In the genomic region with DNA sequence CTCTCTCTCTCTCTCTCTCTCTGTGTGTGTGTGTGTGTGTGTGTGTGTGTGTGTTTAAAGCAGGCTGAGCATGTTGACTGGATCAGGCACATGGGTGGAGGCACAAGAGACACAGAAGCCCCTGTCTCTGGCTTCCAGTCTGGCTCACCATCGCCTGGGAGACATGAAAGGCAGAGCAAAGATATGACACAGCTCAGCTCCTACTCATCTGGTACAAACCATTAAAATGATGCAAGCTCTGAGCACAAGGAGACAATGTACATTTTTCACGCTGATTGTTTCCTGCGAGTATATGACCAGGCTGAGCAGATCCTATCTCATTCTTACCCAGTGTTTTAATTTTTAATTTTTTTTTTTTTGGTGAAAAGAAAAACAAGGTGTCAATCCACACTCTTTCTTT, we compare ENCODE assay signal across 26 cellular contexts. TPM values are rescaled to one million over a fixed set of nuclear protein-coding genes. Genes with fewer than 3 reads are reported as not detected.
"Had no signal": no experiment of that assay in that cellular context is flagged by ENCODE, and none has a peak within 500 bp of the region (broad histone marks: within the 10 kb centered on the region; RNA-seq: fewer than 3 reads in every experiment).

No MANE protein-coding gene starts in this region.

- H3K4me3 Mint-ChIP-seq: naive thymus-derived CD8-positive, alpha-beta T cell; stimulated activated effector memory CD8-positive, alpha-beta T cell treated with anti-CD3 and anti-CD28 coated beads, Interleukin-12 subunit alpha, Interleukin-12 subunit beta, amount 100 ng/mL, for 72 hours; stimulated activated naive CD8-positive, alpha-beta T cell treated with anti-CD3 and anti-CD28 coated beads, Interleukin-15, Interleukin-2, amounts not matched to agents 100 ng/mL and 50 ng/mL, for 24 hours had no signal

- H3K9me3 Mint-ChIP-seq: stimulated activated effector memory CD8-positive, alpha-beta T cell treated with anti-CD3 and anti-CD28 coated beads, Interleukin-12 subunit alpha, Interleukin-12 subunit beta, amount 100 ng/mL, for 72 hours; stimulated activated naive CD8-positive, alpha-beta T cell treated with anti-CD3 and anti-CD28 coated beads, Interleukin-15, Interleukin-2, amounts not matched to agents 100 ng/mL and 50 ng/mL, for 24 hours had no signal

- H3K36me3 ChIP-seq: esophagus muscularis mucosa, gastroesophageal sphincter, neutrophil, right lobe of liver, thoracic aorta, transverse colon had no signal

- H3K9me3 ChIP-seq: esophagus muscularis mucosa, gastroesophageal sphincter, mucosa of descending colon, neutrophil, psoas muscle, right lobe of liver, thoracic aorta, transverse colon had no signal

- H3K27ac Mint-ChIP-seq: naive thymus-derived CD8-positive, alpha-beta T cell; stimulated activated effector memory CD8-positive, alpha-beta T cell treated with anti-CD3 and anti-CD28 coated beads, Interleukin-12 subunit alpha, Interleukin-12 subunit beta, amount 100 ng/mL, for 72 hours; stimulated activated naive CD8-positive, alpha-beta T cell treated with anti-CD3 and anti-CD28 coated beads, Interleukin-15, Interleukin-2, amounts not matched to agents 100 ng/mL and 50 ng/mL, for 24 hours had no signal

- H3K27ac ChIP-seq: dorsolateral prefrontal cortex, esophagus muscularis mucosa, gastroesophageal sphincter, neutrophil, psoas muscle, right lobe of liver, thoracic aorta, transverse colon had no signal

- ATAC-seq: gastroesophageal sphincter; left lobe of liver; mucosa of descending colon; naive thymus-derived CD8-positive, alpha-beta T cell; psoas muscle; right lobe of liver; stimulated activated effector memory CD8-positive, alpha-beta T cell treated with anti-CD3 and anti-CD28 coated beads, Interleukin-12 subunit alpha, Interleukin-12 subunit beta, amount 100 ng/mL, for 72 hours had no signal

- DNase-seq: cortex of kidney; dorsolateral prefrontal cortex; effector CD8-positive, alpha-beta T cell; foreskin fibroblast; glutamatergic neuron; islet precursor cell; mucosa of descending colon; naive thymus-derived CD8-positive, alpha-beta T cell; psoas muscle; retina; right lobe of liver; stimulated activated CD4-positive, alpha-beta T cell treated with anti-CD3 and anti-CD28 coated beads, Interleukin-4, amount 100 ng/mL, for 1 hour; stimulated activated CD8-positive, alpha-beta memory T cell treated with anti-CD3 and anti-CD28 coated beads, Interleukin-4, amount 100 ng/mL, for 48 hours; transverse colon had no signal

- H3K4me3 ChIP-seq: esophagus muscularis mucosa, gastroesophageal sphincter, mucosa of descending colon, psoas muscle, right lobe of liver, thoracic aorta, transverse colon had no signal

- H3K4me1 ChIP-seq: psoas muscle had no signal

RNA-seq across cellular contexts. Expression of a gene that starts 9.5 kb away (rescaled TPM):
- total RNA-seq: esophagus muscularis mucosa; gastroesophageal sphincter; left lobe of liver; lower leg skin; mucosa of descending colon; naive thymus-derived CD8-positive, alpha-beta T cell; osteoblast; psoas muscle; right lobe of liver; subcutaneous adipose tissue; thoracic aorta; transverse colon; ureter had no signal
- polyA plus RNA-seq: naive thymus-derived CD8-positive, alpha-beta T cell; neural cell; psoas muscle had no signal
